In genomic region chr1:115977481-115978258, GRCh38 we compare ENCODE assay signal across 8 cellular contexts. TPM values are rescaled to one million over a fixed set of nuclear protein-coding genes. Genes with fewer than 3 reads are reported as not detected.
DNase-seq lines count a peak whose midpoint lies in the region; FAIRE-seq and TF ChIP-seq lines count a peak whose summit lies in the region.

No MANE protein-coding gene starts in this region.

- peaks cover 1% of the 10 kb centered on the region for H3K27me3 Mint-ChIP-seq in IgD-negative memory B cell
- H3K27me3 Mint-ChIP-seq in MCF 10A (ENCODE audit: insufficient read depth, unreplicated experiment), result no peaks in the 10 kb centered on the region

- H3K4me1 Mint-ChIP-seq in IgD-negative memory B cell (peaks cover 17 to 26% (median 21%) of the 10 kb centered on the region in 3 donors), MCF 10A (ENCODE audit: insufficient read depth, unreplicated experiment) (peaks cover 26% of the 10 kb centered on the region)

- peak; percentile 87 for FAIRE-seq in urothelium cell line (lab: Jason Lieb, UNC)

- POLR2A ChIA-PET in MCF 10A (lab: Yijun Ruan, JAX), result interaction anchor here (0.7 to 2.8 kb wide), 17 partner anchors 9 to 207 kb away, joined by 3 to 58 read pairs (median 5); no protein-coding TSS in a partner anchor

- TF ChIP-seq CTCF in MCF 10A (IDR thresholded peaks at IDR 0.05; ENCODE audit: unreplicated experiment), result no peak

- BruUV-seq in MCF 10A (replicated peaks; lab: Mats Ljungman, UMichigan), result TSS peak; percentile 54

- DNase-seq in AG20443 (ENCODE audit: low spot score) (peak; percentile 76), MCF 10A (ENCODE audit: unreplicated experiment) (peak; percentile 65), left kidney (ENCODE audit: low read depth, low spot score) (peak; percentile 2), urothelium cell line (ENCODE audit: low spot score) (peak; percentile 48), NCI-H510A (lab: John Stamatoyannopoulos, UW) (no peak), iPS-NIHi11 (ENCODE audit: low spot score) (no peak)
- no peak for DNase-seq in stimulated activated CD4-positive, alpha-beta T cell treated with anti-CD3 and anti-CD28 coated beads, Interleukin-4, amount 100 ng/mL, for 4 hours

- H3K9me3 Mint-ChIP-seq in IgD-negative memory B cell (no peaks in the 10 kb centered on the region), MCF 10A (ENCODE audit: unreplicated experiment) (no peaks in the 10 kb centered on the region)

- H3K27ac Mint-ChIP-seq in IgD-negative memory B cell (peak overlapping the region; percentile 51 to 90 (median 68)), MCF 10A (ENCODE audit: low read depth, unreplicated experiment) (peak overlapping the region; percentile 82)

- no peaks in the 10 kb centered on the region for H3K36me3 Mint-ChIP-seq in IgD-negative memory B cell
- H3K36me3 Mint-ChIP-seq in MCF 10A (ENCODE audit: insufficient read depth, unreplicated experiment), result no peaks in the 10 kb centered on the region

- intact Hi-C loops in MCF 10A (cut with micrococcal nuclease), result loop anchor here (5.0 kb wide), 1 partner anchor 150 kb away; no protein-coding TSS in a partner anchor

- H3K4me3 Mint-ChIP-seq in IgD-negative memory B cell, result peak overlapping the region; percentile 80 to 97 (median 91)
- peak overlapping the region; percentile 86 for H3K4me3 Mint-ChIP-seq in MCF 10A (ENCODE audit: unreplicated experiment)

- CTCF ChIA-PET in MCF 10A (lab: Yijun Ruan, JAX), result interaction anchor here (0.5 to 1.9 kb wide), 10 partner anchors 11 to 365 kb away, joined by 3 to 6 read pairs (median 3); no protein-coding TSS in a partner anchor

RNA-seq across cellular contexts. Expression of gene SLC22A15, which starts 1.4 kb away (rescaled TPM):
- polyA plus RNA-seq in IgD-negative memory B cell, result 2.0 TPM
- total RNA-seq in MCF 10A (2022), result 32.4 and 33.5 TPM in 2 replicates

Comparison
In these comparisons a context has a peak if more than half of its experiments do, and no peak if none do; other contexts are left out.
1. DNase-seq: peak in AG20443 (single experiment), MCF 10A (single experiment), left kidney (single experiment) and urothelium cell line (single experiment); none in NCI-H510A (single experiment), iPS-NIHi11 (single experiment) and stimulated activated CD4-positive, alpha-beta T cell treated with anti-CD3 and anti-CD28 coated beads, Interleukin-4, amount 100 ng/mL, for 4 hours (0 of 2).